Comparison of ENCODE assay signal across 15 cellular contexts in genomic region chr7:43693687-43694398, GRCh38. TPM values are rescaled to one million over a fixed set of nuclear protein-coding genes. Genes with fewer than 3 reads are reported as not detected.
DNase-seq lines count a peak whose midpoint lies in the region; ATAC-seq and TF ChIP-seq lines count a peak whose summit lies in the region.
"Had no signal": no experiment of that assay in that cellular context is flagged by ENCODE, and none has a peak within 500 bp of the region (broad histone marks: within the 10 kb centered on the region; RNA-seq: fewer than 3 reads in every experiment).

No MANE protein-coding gene starts in this region.

- H3K27me3 ChIP-seq in RWPE2 (ENCODE audit: insufficient read depth, poor library complexity, severe bottlenecking), result no peaks in the 10 kb centered on the region
- no peaks in the 10 kb centered on the region for H3K27me3 ChIP-seq in osteoblast (ENCODE audit: insufficient read depth, low read length)
- H3K27me3 ChIP-seq: right lobe of liver, suprapubic skin had no signal

- DNase-seq in EL (peak; percentile 92), RWPE2 (ENCODE audit: low spot score) (no peak), epithelial cell of proximal tubule (ENCODE audit: low read depth) (peak; percentile 41), osteoblast (ENCODE audit: insufficient read length, low spot score, missing footprints) (peak; percentile 84), Kasumi-1 (lab: John Stamatoyannopoulos, UW) (no peak), immature natural killer cell (no peak)
- DNase-seq: activated naive CD8-positive, alpha-beta T cell treated with anti-CD3 and anti-CD28 coated beads, Interleukin-2, amount 50 U/mL, for 24 hours; CD8-positive, alpha-beta memory T cell; effector memory CD8-positive, alpha-beta T cell; NCI-H1105; NCI-H524; right lobe of liver had no signal

- ATAC-seq in RWPE2 (ENCODE audit: low read depth) (peak; percentile 81), GM18520 (IDR thresholded peaks at IDR 0.05; ENCODE audit: unreplicated experiment) (no peak), GM18858 (IDR thresholded peaks at IDR 0.05; ENCODE audit: unreplicated experiment) (no peak)
- ATAC-seq: activated naive CD8-positive, alpha-beta T cell treated with anti-CD3 and anti-CD28 coated beads, Interleukin-2, amount 50 U/mL, for 24 hours; effector memory CD8-positive, alpha-beta T cell had no signal

- H3K27me3 Mint-ChIP-seq in immature natural killer cell (ENCODE audit: low read depth in 3 of 3), result peaks cover 0 to 2% (median 0%) of the 10 kb centered on the region in 3 donors
- H3K27me3 Mint-ChIP-seq: activated naive CD8-positive, alpha-beta T cell treated with anti-CD3 and anti-CD28 coated beads, Interleukin-2, amount 50 U/mL, for 24 hours; CD8-positive, alpha-beta memory T cell; effector memory CD8-positive, alpha-beta T cell had no signal

- H3K4me3 ChIP-seq in RWPE2 (ENCODE audit: severe bottlenecking) (no peak overlapping the region), epithelial cell of proximal tubule (ENCODE audit: low read depth, low read length) (no peak overlapping the region), osteoblast (ENCODE audit: insufficient read depth, low read length) (peak overlapping the region; percentile 36)
- H3K4me3 ChIP-seq: right lobe of liver, suprapubic skin had no signal

- H4K20me1 ChIP-seq in osteoblast (ENCODE audit: insufficient read depth, low read length), result no peaks in the 10 kb centered on the region

- peak overlapping the region; percentile 84 for H3K27ac ChIP-seq in RWPE2 (ENCODE audit: poor library complexity, severe bottlenecking)
- peak overlapping the region; percentile 84 for H3K27ac ChIP-seq in osteoblast (ENCODE audit: low read depth, low read length)
- H3K27ac ChIP-seq: right lobe of liver, suprapubic skin had no signal

- peaks cover 34 to 35% of the 10 kb centered on the region in 2 donors for H3K4me1 Mint-ChIP-seq in immature natural killer cell

- H3K79me2 ChIP-seq in osteoblast (ENCODE audit: insufficient read depth, low read length), result peaks cover 81% of the 10 kb centered on the region

- no peaks in the 10 kb centered on the region for H3K36me3 ChIP-seq in RWPE2 (ENCODE audit: low read depth)
- H3K36me3 ChIP-seq in osteoblast (ENCODE audit: insufficient read depth, low read length), result no peaks in the 10 kb centered on the region
- H3K36me3 ChIP-seq: right lobe of liver, suprapubic skin had no signal

- H2AFZ ChIP-seq in osteoblast (ENCODE audit: low read length), result peak overlapping the region; percentile 34

- H3K9me3 ChIP-seq in RWPE2 (ENCODE audit: severe bottlenecking) (no peaks in the 10 kb centered on the region), osteoblast (ENCODE audit: low read depth, low read length) (no peaks in the 10 kb centered on the region)
- H3K9me3 ChIP-seq: right lobe of liver, suprapubic skin had no signal

- TF ChIP-seq CTCF in RWPE2 (IDR thresholded peaks at IDR 0.05; ENCODE audit: poor library complexity, severe bottlenecking) (no peak), epithelial cell of proximal tubule (conservative IDR thresholded peaks at IDR 0.05; ENCODE audit: low read depth, low read length) (no peak), osteoblast (IDR thresholded peaks at IDR 0.05; ENCODE audit: extremely low read depth, low read depth, low read length) (no peak)

- H3K36me3 Mint-ChIP-seq in immature natural killer cell, result no peaks in the 10 kb centered on the region
- H3K36me3 Mint-ChIP-seq: CD8-positive, alpha-beta memory T cell had no signal

- H3K27ac Mint-ChIP-seq in immature natural killer cell, result no peak overlapping the region
- H3K27ac Mint-ChIP-seq: activated naive CD8-positive, alpha-beta T cell treated with anti-CD3 and anti-CD28 coated beads, Interleukin-2, amount 50 U/mL, for 24 hours; CD8-positive, alpha-beta memory T cell; effector memory CD8-positive, alpha-beta T cell had no signal

- peak overlapping the region; percentile 78 for H3K4me2 ChIP-seq in osteoblast (ENCODE audit: insufficient read depth, low read length)

- no peak overlapping the region for H3K4me3 Mint-ChIP-seq in immature natural killer cell
- H3K4me3 Mint-ChIP-seq: activated naive CD8-positive, alpha-beta T cell treated with anti-CD3 and anti-CD28 coated beads, Interleukin-2, amount 50 U/mL, for 24 hours; CD8-positive, alpha-beta memory T cell; effector memory CD8-positive, alpha-beta T cell had no signal

- no peaks in the 10 kb centered on the region for H3K9me3 Mint-ChIP-seq in immature natural killer cell
- H3K9me3 Mint-ChIP-seq: activated naive CD8-positive, alpha-beta T cell treated with anti-CD3 and anti-CD28 coated beads, Interleukin-2, amount 50 U/mL, for 24 hours; CD8-positive, alpha-beta memory T cell; effector memory CD8-positive, alpha-beta T cell had no signal

- peaks cover 53% of the 10 kb centered on the region for H3K4me1 ChIP-seq in RWPE2 (ENCODE audit: insufficient read depth, poor library complexity, severe bottlenecking)
- peaks cover 42% of the 10 kb centered on the region for H3K4me1 ChIP-seq in osteoblast (ENCODE audit: insufficient read depth, low read length)

RNA-seq across cellular contexts. Expression of gene COA1, which starts 35.5 kb away (rescaled TPM):
- total RNA-seq in epithelial cell of proximal tubule, result 54.0 and 74.7 TPM in 2 replicates
- total RNA-seq in osteoblast, result 34.0 and 39.2 TPM in 2 replicates
- 10 to 100 TPM; 48.2 to 99.7 (median 77.1) TPM for polyA plus RNA-seq in immature natural killer cell

Comparison
In these comparisons a context has a peak if more than half of its experiments do, and no peak if none do; other contexts are left out.
1. DNase-seq: peak in EL (single experiment), epithelial cell of proximal tubule (single experiment) and osteoblast (single experiment); none in RWPE2 (single experiment), Kasumi-1 (0 of 2) and immature natural killer cell (0 of 3).